ENCODE assay signal across 13 cellular contexts in genomic region chr2:205730701-205731271, GRCh38. TPM values are rescaled to one million over a fixed set of nuclear protein-coding genes. Genes with fewer than 3 reads are reported as not detected.
A peak's percentile ranks its signal among the peaks of the same experiment; 100 is the strongest.
DNase-seq lines count a peak whose midpoint lies in the region; ATAC-seq, FAIRE-seq and TF ChIP-seq lines count a peak whose summit lies in the region.
"Had no signal": no experiment of that assay in that cellular context is flagged by ENCODE, and none has a peak within 500 bp of the region (broad histone marks: within the 10 kb centered on the region; RNA-seq: fewer than 3 reads in every experiment).

No MANE protein-coding gene starts in this region.

- WGBS in esophagus squamous epithelium, 2 donors = 69 to 89% methylated on average over 5 to 6 of the region's 6 CpGs

- H3K36me3 ChIP-seq in NT2/D1 (ENCODE audit: insufficient read depth, insufficient read length, low read length) (peaks cover 72% of the 10 kb centered on the region), esophagus squamous epithelium (peaks cover 0 to 55% (median 8%) of the 10 kb centered on the region in 3 donors)

- FAIRE-seq in GM12892 (lab: Jason Lieb, UNC) = no peak
- FAIRE-seq: colon had no signal

- peak; percentile 2 for ATAC-seq in sciatic nerve

- H3K27ac ChIP-seq in esophagus squamous epithelium = peak overlapping the region; percentile 4 to 84 (median 70)

- DNase-seq in ELF-1 (ENCODE audit: low read depth, low spot score) (peak; percentile 43), NT2/D1 (ENCODE audit: low read depth, low spot score) (peak; percentile 58), esophagus squamous epithelium (lab: John Stamatoyannopoulos, UW) (no peak), sciatic nerve (ENCODE audit: low spot score) (no peak), medulla oblongata (ENCODE audit: extremely low spot score) (no peak), KG1 (lab: John Stamatoyannopoulos, UW) (no peak), NCI-H748 (lab: John Stamatoyannopoulos, UW; ENCODE audit: unreplicated experiment) (no peak), GM12892 (ENCODE audit: insufficient read length) (no peak)
- DNase-seq: activated CD4-positive, alpha-beta T cell treated with anti-CD3 and anti-CD28 coated beads for 4 hours; CD4-positive, CD25-positive, alpha-beta regulatory T cell; MM.1S; NCI-H524 had no signal

- no peak overlapping the region for H3K4me3 ChIP-seq in NT2/D1 (ENCODE audit: insufficient read length, low read depth)
- H3K4me3 ChIP-seq in esophagus squamous epithelium = no peak overlapping the region

- peaks cover 27% of the 10 kb centered on the region for H3K4me1 ChIP-seq in NT2/D1 (ENCODE audit: insufficient read depth, insufficient read length)
- peaks cover 0 to 44% (median 15%) of the 10 kb centered on the region in 3 donors for H3K4me1 ChIP-seq in esophagus squamous epithelium

- H3K9me3 ChIP-seq in NT2/D1 (ENCODE audit: insufficient read depth, low read length) = no peaks in the 10 kb centered on the region
- H3K9me3 ChIP-seq in esophagus squamous epithelium = no peaks in the 10 kb centered on the region

- intact Hi-C loops in esophagus squamous epithelium (cut with DNase I) (no loop called here), sciatic nerve (cut with DNase I) (no loop called here)

- TF ChIP-seq POLR2A in esophagus squamous epithelium (IDR thresholded peaks at IDR 0.05) (no peak), GM12892 (IDR thresholded peaks at IDR 0.05; ENCODE audit: low read depth, low read length) (no peak)

- TF ChIP-seq CTCF in esophagus squamous epithelium (IDR thresholded peaks at IDR 0.05) = no peak

- H3K27me3 ChIP-seq in NT2/D1 (ENCODE audit: insufficient read depth, insufficient read length) (no peaks in the 10 kb centered on the region), esophagus squamous epithelium (no peaks in the 10 kb centered on the region)

- peak overlapping the region; percentile 16 for H3K9ac ChIP-seq in NT2/D1 (ENCODE audit: insufficient read length, low read depth)

RNA-seq across cellular contexts. Expression of gene NRP2, which starts 48.5 kb away (rescaled TPM):
- 10 to 100 TPM in 3 of 4 donors, 1 to 10 TPM in 1; 7.1 to 58.6 (median 21.4) TPM for total RNA-seq in esophagus squamous epithelium
- 316 TPM for total RNA-seq in sciatic nerve
- polyA plus RNA-seq in GM12892 (2012; ENCODE audit: missing spikeins) = 1.1 TPM
- total RNA-seq: CD4-positive, CD25-positive, alpha-beta regulatory T cell had no signal

Comparison
In these comparisons a context has a peak if more than half of its experiments do, and no peak if none do; other contexts are left out.
1. DNase-seq: peak in ELF-1 (single experiment) and NT2/D1 (single experiment); none in esophagus squamous epithelium (single experiment), sciatic nerve (single experiment), medulla oblongata (single experiment), KG1 (single experiment), NCI-H748 (single experiment) and GM12892 (single experiment).